ENCODE assay signal across 10 cellular contexts in the genomic region with DNA sequence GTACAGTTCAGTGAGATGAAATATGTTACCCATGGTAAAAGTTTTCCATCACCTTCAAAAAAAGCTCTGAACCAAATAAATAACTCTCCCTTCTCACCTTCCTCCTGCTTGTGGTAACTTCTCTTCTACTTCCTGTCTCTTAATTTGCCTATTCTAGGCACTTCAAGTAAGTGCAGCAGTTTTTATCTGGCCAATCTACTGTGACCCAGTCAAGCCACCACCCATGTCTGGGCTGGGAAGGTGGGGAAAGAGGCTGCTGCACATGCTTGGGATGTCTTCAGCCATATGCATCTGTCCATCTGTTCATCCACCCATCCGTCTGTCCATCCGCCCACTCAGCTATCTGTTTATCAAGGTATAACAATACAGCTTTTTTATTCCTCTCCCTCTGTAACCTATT. TPM values are rescaled to one million over a fixed set of nuclear protein-coding genes. Genes with fewer than 3 reads are reported as not detected.
DNase-seq lines count a peak whose midpoint lies in the region; ATAC-seq and TF ChIP-seq lines count a peak whose summit lies in the region.
"Had no signal": no experiment of that assay in that cellular context is flagged by ENCODE, and none has a peak within 500 bp of the region (broad histone marks: within the 10 kb centered on the region; RNA-seq: fewer than 3 reads in every experiment).

No MANE protein-coding gene starts in this region.

- H2BK120ac ChIP-seq in mesenchymal stem cell (ENCODE audit: low read depth, low read length): no peak overlapping the region

- no peak overlapping the region for H3K4ac ChIP-seq in mesenchymal stem cell (ENCODE audit: low read depth in 1 of 2, low read length in 2 of 2)

- no peaks in the 10 kb centered on the region for H3K9me3 Mint-ChIP-seq in CD4-positive, alpha-beta T cell
- H3K9me3 Mint-ChIP-seq in activated CD8-positive, alpha-beta T cell treated with anti-CD3 and anti-CD28 coated beads for 36 hours: no peaks in the 10 kb centered on the region
- H3K9me3 Mint-ChIP-seq: T-helper 2 cell treated with Interferon-gamma antibody and Interleukin-4, amounts not matched to agents 5 μg/mL and 100 μg/mL, for 36 hours had no signal

- peaks cover 7% of the 10 kb centered on the region for H3K4me1 Mint-ChIP-seq in CD4-positive, alpha-beta T cell (ENCODE audit: low read depth)
- peaks cover 13% of the 10 kb centered on the region for H3K4me1 Mint-ChIP-seq in activated CD8-positive, alpha-beta T cell treated with anti-CD3 and anti-CD28 coated beads for 36 hours (ENCODE audit: low read depth)

- H2AK5ac ChIP-seq in mesenchymal stem cell (ENCODE audit: low read length, severe bottlenecking): no peak overlapping the region

- no peak overlapping the region for H3K9ac ChIP-seq in mesenchymal stem cell (ENCODE audit: low read length)

- ATAC-seq in GM19455 (IDR thresholded peaks at IDR 0.05; ENCODE audit: unreplicated experiment): peak; percentile 72
- peak; percentile 88 for ATAC-seq in HG03175 (IDR thresholded peaks at IDR 0.05; ENCODE audit: unreplicated experiment)
- no peak for ATAC-seq in CD4-positive, alpha-beta T cell (ENCODE audit: poor library complexity)
- no peak for ATAC-seq in activated CD8-positive, alpha-beta T cell treated with anti-CD3 and anti-CD28 coated beads for 36 hours

- no peaks in the 10 kb centered on the region for H3K9me3 ChIP-seq in mesenchymal stem cell (ENCODE audit: control insufficient read depth, low read length)
- no peaks in the 10 kb centered on the region for H3K9me3 ChIP-seq in CD4-positive, alpha-beta T cell (ENCODE audit: control insufficient read depth, low read length)
- H3K9me3 ChIP-seq: Caco-2 had no signal

- 75% methylated on average over 2 of the region's 2 CpGs for WGBS in mesenchymal stem cell

- H2BK12ac ChIP-seq in mesenchymal stem cell (ENCODE audit: low read length in 2 of 2): no peak overlapping the region

- no peak overlapping the region for H2AFZ ChIP-seq in mesenchymal stem cell (ENCODE audit: low read depth, low read length)

- no peak overlapping the region for H2BK5ac ChIP-seq in mesenchymal stem cell (ENCODE audit: low read depth, low read length, poor library complexity, severe bottlenecking)

- peaks cover 10% of the 10 kb centered on the region for H3K27me3 Mint-ChIP-seq in CD4-positive, alpha-beta T cell
- H3K27me3 Mint-ChIP-seq in activated CD8-positive, alpha-beta T cell treated with anti-CD3 and anti-CD28 coated beads for 36 hours: peaks cover 1% of the 10 kb centered on the region

- intact Hi-C loops in dorsolateral prefrontal cortex (cut with DNase I): no loop called here
- intact Hi-C loops in CD4-positive, alpha-beta T cell (cut with DNase I, micrococcal nuclease): no loop called here
- intact Hi-C loops in activated CD8-positive, alpha-beta T cell treated with anti-CD3 and anti-CD28 coated beads for 36 hours (cut with micrococcal nuclease): no loop called here

- no peak overlapping the region for H4K91ac ChIP-seq in mesenchymal stem cell (ENCODE audit: low read length)

- H3K23ac ChIP-seq in mesenchymal stem cell (ENCODE audit: low read length in 2 of 2): no peak overlapping the region

- H3K4me3 ChIP-seq in dorsolateral prefrontal cortex: no peak overlapping the region
- H3K4me3 ChIP-seq in mesenchymal stem cell (ENCODE audit: insufficient read depth in 1 of 2, low read depth in 1 of 2, low read length in 2 of 2): no peak overlapping the region

- H3K36me3 ChIP-seq in mesenchymal stem cell (ENCODE audit: control insufficient read depth in 1 of 2, insufficient read depth in 2 of 2, low read depth in 1 of 2, low read length in 2 of 2): peaks cover 10 to 22% of the 10 kb centered on the region in 2 experiments

- H3K4me3 Mint-ChIP-seq in CD4-positive, alpha-beta T cell: no peak overlapping the region
- H3K4me3 Mint-ChIP-seq in activated CD8-positive, alpha-beta T cell treated with anti-CD3 and anti-CD28 coated beads for 36 hours: no peak overlapping the region
- H3K4me3 Mint-ChIP-seq: T-helper 2 cell treated with Interferon-gamma antibody and Interleukin-4, amounts not matched to agents 5 μg/mL and 100 μg/mL, for 36 hours had no signal

- H3K36me3 Mint-ChIP-seq in CD4-positive, alpha-beta T cell (ENCODE audit: low read depth): no peaks in the 10 kb centered on the region
- H3K36me3 Mint-ChIP-seq in activated CD8-positive, alpha-beta T cell treated with anti-CD3 and anti-CD28 coated beads for 36 hours (ENCODE audit: low read depth): no peaks in the 10 kb centered on the region

- POLR2A ChIA-PET in CD4-positive, alpha-beta T cell (lab: Charles Lee): no interaction called here
- POLR2A ChIA-PET in activated CD8-positive, alpha-beta T cell treated with anti-CD3 and anti-CD28 coated beads for 36 hours (lab: Charles Lee): no interaction called here

- H3K27ac Mint-ChIP-seq in CD4-positive, alpha-beta T cell: no peak overlapping the region
- H3K27ac Mint-ChIP-seq in activated CD8-positive, alpha-beta T cell treated with anti-CD3 and anti-CD28 coated beads for 36 hours: no peak overlapping the region
- H3K27ac Mint-ChIP-seq: T-helper 2 cell treated with Interferon-gamma antibody and Interleukin-4, amounts not matched to agents 5 μg/mL and 100 μg/mL, for 36 hours had no signal

- peak overlapping the region in 41 of 59 donors; percentile 1 to 82 (median 54) for H3K27ac ChIP-seq in dorsolateral prefrontal cortex
- H3K27ac ChIP-seq in mesenchymal stem cell (ENCODE audit: low read length, poor library complexity, severe bottlenecking): no peak overlapping the region
- no peak overlapping the region for H3K27ac ChIP-seq in CD4-positive, alpha-beta T cell (ENCODE audit: low read depth, low read length)

- DNase-seq in DMS 273 treated with DMSO at 0.1 percent for 48 hours (lab: John Stamatoyannopoulos, UW) (peak; percentile 59), dorsolateral prefrontal cortex (no peak), mesenchymal stem cell (no peak)
- no peak for DNase-seq in CD4-positive, alpha-beta T cell
- DNase-seq in activated CD4-positive, alpha-beta T cell treated with anti-CD3 and anti-CD28 coated beads for 4 hours: no peak
- no peak for DNase-seq in activated CD8-positive, alpha-beta T cell treated with anti-CD3 and anti-CD28 coated beads for 36 hours
- DNase-seq: Caco-2 had no signal

- H3K27me3 ChIP-seq in dorsolateral prefrontal cortex (no peaks in the 10 kb centered on the region), mesenchymal stem cell (ENCODE audit: control insufficient read depth in 1 of 2, insufficient read depth in 1 of 2, low read length in 2 of 2) (no peaks in the 10 kb centered on the region)
- H3K27me3 ChIP-seq in CD4-positive, alpha-beta T cell (ENCODE audit: control insufficient read depth, insufficient read depth, low read length): no peaks in the 10 kb centered on the region

- H3K4me1 ChIP-seq in mesenchymal stem cell (ENCODE audit: control insufficient read depth, insufficient read depth, low read depth, low read length): peaks cover 6% of the 10 kb centered on the region
- H3K4me1 ChIP-seq: Caco-2 had no signal

- H3K79me1 ChIP-seq in mesenchymal stem cell (replicated peaks; ENCODE audit: low read length, poor library complexity, severe bottlenecking): peaks cover 41% of the 10 kb centered on the region

- no peak for TF ChIP-seq CTCF in dorsolateral prefrontal cortex (IDR thresholded peaks at IDR 0.05 in 54 of 56, conservative IDR thresholded peaks at IDR 0.05 in 2 of 56; ENCODE audit: low read depth in 1 of 56, partially characterized antibody in 56 of 56)
- no peak for TF ChIP-seq CTCF in CD4-positive, alpha-beta T cell (IDR thresholded peaks at IDR 0.05)
- TF ChIP-seq CTCF in activated CD8-positive, alpha-beta T cell treated with anti-CD3 and anti-CD28 coated beads for 36 hours (IDR thresholded peaks at IDR 0.05): no peak

- peak overlapping the region in 1 of 2 experiments; percentile 24 for H3K18ac ChIP-seq in mesenchymal stem cell (ENCODE audit: low read depth in 1 of 2, low read length in 2 of 2)

- CTCF ChIA-PET in CD4-positive, alpha-beta T cell (lab: Charles Lee): no interaction called here
- CTCF ChIA-PET in activated CD8-positive, alpha-beta T cell treated with anti-CD3 and anti-CD28 coated beads for 36 hours (lab: Charles Lee): no interaction called here

- no peak overlapping the region for H4K8ac ChIP-seq in mesenchymal stem cell (ENCODE audit: low read length)

- no peak overlapping the region for H2BK15ac ChIP-seq in mesenchymal stem cell (ENCODE audit: low read depth, poor library complexity, severe bottlenecking)

- H3K4me2 ChIP-seq in mesenchymal stem cell (ENCODE audit: low read length, poor library complexity, severe bottlenecking): no peak overlapping the region

- no peak overlapping the region for H3K14ac ChIP-seq in mesenchymal stem cell (ENCODE audit: low read length in 2 of 2)

RNA-seq across cellular contexts. Expression of a gene that starts 31.6 kb away (rescaled TPM):
- 100 to 1,000 TPM; 105 to 233 (median 146) TPM for total RNA-seq in dorsolateral prefrontal cortex
- polyA plus RNA-seq in mesenchymal stem cell (2013, experiment 1 of 2): 65.7 TPM
- polyA plus RNA-seq in mesenchymal stem cell (2013, experiment 2 of 2): 65.9 TPM
- total RNA-seq in CD4-positive, alpha-beta T cell: 1 to 10 TPM; 9.8 to 9.9 TPM
- total RNA-seq in activated CD8-positive, alpha-beta T cell treated with anti-CD3 and anti-CD28 coated beads for 36 hours: 1 to 10 TPM; 1.3 to 1.8 TPM

Comparison
In these comparisons a context has a peak if more than half of its experiments do, and no peak if none do; other contexts are left out.
1. ATAC-seq: peak in GM19455 (single experiment) and HG03175 (single experiment); none in CD4-positive, alpha-beta T cell (single experiment) and activated CD8-positive, alpha-beta T cell treated with anti-CD3 and anti-CD28 coated beads for 36 hours (single experiment).
2. H3K27ac ChIP-seq: peak in dorsolateral prefrontal cortex (41 of 59); none in mesenchymal stem cell (single experiment) and CD4-positive, alpha-beta T cell (single experiment).
3. RNA of a gene that starts 31.6 kb away (total RNA-seq): 105 to 233 TPM in dorsolateral prefrontal cortex; 9.8 to 9.9 TPM in CD4-positive, alpha-beta T cell and 1.3 to 1.8 TPM in activated CD8-positive, alpha-beta T cell treated with anti-CD3 and anti-CD28 coated beads for 36 hours; every median in the first group is over 4 times any median in the second.